ENCODE assay signal across 15 cellular contexts in genomic region chr5:159907689-159908088, GRCh38. TPM values are rescaled to one million over a fixed set of nuclear protein-coding genes. Genes with fewer than 3 reads are reported as not detected.
DNase-seq lines count a peak whose midpoint lies in the region; FAIRE-seq and TF ChIP-seq lines count a peak whose summit lies in the region.
"Had no signal": no experiment of that assay in that cellular context is flagged by ENCODE, and none has a peak within 500 bp of the region (broad histone marks: within the 10 kb centered on the region; RNA-seq: fewer than 3 reads in every experiment).

No MANE protein-coding gene starts in this region.

- H3K4me3 ChIP-seq in PC-9 (no peak overlapping the region; the same call in 1 of the 2 replicates), bronchial epithelial cell (ENCODE audit: low read depth, low read length) (no peak overlapping the region), skeletal muscle satellite cell (ENCODE audit: low read length) (no peak overlapping the region)
- H3K4me3 ChIP-seq: SK-N-MC had no signal

- peak; percentile 7 for FAIRE-seq in bronchial epithelial cell (lab: Jason Lieb, UNC)
- FAIRE-seq: GM12892, HTR-8/SVneo had no signal

- BruUV-seq in PC-9 (replicated peaks; lab: Mats Ljungman, UMichigan) = no TSS peak

- TF ChIP-seq CTCF in PC-9 (conservative IDR thresholded peaks at IDR 0.05) = no peak
- TF ChIP-seq CTCF in bronchial epithelial cell (IDR thresholded peaks at IDR 0.05; ENCODE audit: insufficient read depth, low read length, severe bottlenecking) = no peak

- no peaks in the 10 kb centered on the region for H3K36me3 ChIP-seq in PC-9 (ENCODE audit: low read depth)
- no peaks in the 10 kb centered on the region for H3K36me3 ChIP-seq in bronchial epithelial cell (ENCODE audit: control insufficient read depth, insufficient read depth, low read length)
- no peaks in the 10 kb centered on the region for H3K36me3 ChIP-seq in skeletal muscle satellite cell (ENCODE audit: insufficient read depth, low read length)

- H3K9ac ChIP-seq in skeletal muscle satellite cell (ENCODE audit: low read depth, low read length) = no peak overlapping the region

- peaks cover 55% of the 10 kb centered on the region for H3F3A ChIP-seq in PC-9 (ENCODE audit: insufficient read depth, low read depth)

- peak overlapping the region; percentile 59 for H3K4me2 ChIP-seq in PC-9
- peak overlapping the region; percentile 2 for H3K4me2 ChIP-seq in skeletal muscle satellite cell (ENCODE audit: low read length)

- H2AFZ ChIP-seq in PC-9 = no peak overlapping the region

- POLR2A ChIA-PET in PC-9 (lab: Charles Lee; ENCODE audit: unreplicated experiment) = interaction anchor here (0.9 kb wide), 1 partner anchor 614 kb away, joined by 3 read pairs; no protein-coding TSS in a partner anchor

- CTCF ChIA-PET in PC-9 (lab: Charles Lee) = interaction anchor here (0.7 to 1.5 kb wide), 3 partner anchors 65 to 392 kb away, joined by 3 to 8 read pairs (median 6); no protein-coding TSS in a partner anchor

- DNase-seq in EH (ENCODE audit: low read depth) (peak; percentile 59), PC-9 (no peak), bronchial epithelial cell (ENCODE audit: low read depth) (no peak), COLO829 (ENCODE audit: low spot score) (no peak), HT-29 (ENCODE audit: low spot score) (no peak), amniotic stem cell (lab: John Stamatoyannopoulos, UW) (no peak)
- DNase-seq: CD8-positive, alpha-beta T cell; H9; NCI-H187; T-helper 1 cell had no signal

- H3K27ac ChIP-seq in PC-9 = peak overlapping the region; percentile 97
- H3K27ac ChIP-seq: SK-N-MC had no signal

- H3K4me1 ChIP-seq in PC-9 (replicated peaks; ENCODE audit: insufficient read depth) (peaks cover 96% of the 10 kb centered on the region), skeletal muscle satellite cell (ENCODE audit: control insufficient read depth, insufficient read depth, low read length) (peaks cover 74% of the 10 kb centered on the region)

- no peaks in the 10 kb centered on the region for H4K20me1 ChIP-seq in PC-9 (ENCODE audit: insufficient read depth)

- no peaks in the 10 kb centered on the region for H3K79me2 ChIP-seq in PC-9 (ENCODE audit: low read depth)

- H3K27me3 ChIP-seq in PC-9 (ENCODE audit: insufficient read depth, low read depth) = no peaks in the 10 kb centered on the region
- no peaks in the 10 kb centered on the region for H3K27me3 ChIP-seq in bronchial epithelial cell (ENCODE audit: control insufficient read depth, insufficient read depth, low read length)
- H3K27me3 ChIP-seq in skeletal muscle satellite cell (ENCODE audit: control insufficient read depth, insufficient read depth, low read length) = no peaks in the 10 kb centered on the region

- intact Hi-C loops in PC-9 (cut with micrococcal nuclease; ENCODE audit: unreplicated experiment) = loop anchor here (1.0 to 5.0 kb wide), 2 partner anchors 81 to 565 kb away; no protein-coding TSS in a partner anchor

- H3K9me2 ChIP-seq in PC-9 (ENCODE audit: insufficient read depth) = no peaks in the 10 kb centered on the region

- H3K9me3 ChIP-seq in PC-9 (ENCODE audit: insufficient read depth, low read depth) (no peaks in the 10 kb centered on the region), skeletal muscle satellite cell (replicated peaks; ENCODE audit: low read length) (no peaks in the 10 kb centered on the region)

RNA-seq across cellular contexts. Expression of gene ADRA1B, which starts 8.6 kb away (rescaled TPM):
- 4.6 and 6.0 TPM in 2 replicates for total RNA-seq in PC-9 (2021)
- under 0.01 TPM in 1 of 2 replicates, not detected in the other for total RNA-seq in bronchial epithelial cell
- 0.25 and 0.87 TPM in 2 replicates for total RNA-seq in skeletal muscle satellite cell (2012; rRNA removed)
- not detected in 2 replicates for total RNA-seq in HT-29 (2014; rRNA removed; shearing (Covaris generic))
- total RNA-seq: B cell; CD8-positive, alpha-beta T cell; H9 had no signal
